In genomic region chr2:145753966-145754365, GRCh38 we compare ENCODE assay signal across 1 cellular context.
TF ChIP-seq lines count a peak whose summit lies in the region.

No MANE protein-coding gene starts in this region.

TF ChIP-seq in IMR-90, 13 proteins besides CTCF, POLR2A, EP300 and RAD21:
- no peak for TF ChIP-seq NFE2L2 (IDR thresholded peaks at IDR 0.05; ENCODE audit: low read depth, low read length)
- no peak for TF ChIP-seq RFX5 (IDR thresholded peaks at IDR 0.05; ENCODE audit: low read depth, low read length)
- TF ChIP-seq, protein P1, sequence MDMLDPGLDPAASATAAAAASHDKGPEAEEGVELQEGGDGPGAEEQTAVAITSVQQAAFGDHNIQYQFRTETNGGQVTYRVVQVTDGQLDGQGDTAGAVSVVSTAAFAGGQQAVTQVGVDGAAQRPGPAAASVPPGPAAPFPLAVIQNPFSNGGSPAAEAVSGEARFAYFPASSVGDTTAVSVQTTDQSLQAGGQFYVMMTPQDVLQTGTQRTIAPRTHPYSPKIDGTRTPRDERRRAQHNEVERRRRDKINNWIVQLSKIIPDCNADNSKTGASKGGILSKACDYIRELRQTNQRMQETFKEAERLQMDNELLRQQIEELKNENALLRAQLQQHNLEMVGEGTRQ (IDR thresholded peaks at IDR 0.05; ENCODE audit: low read depth, low read length): no peak
- TF ChIP-seq MAZ (IDR thresholded peaks at IDR 0.05; ENCODE audit: borderline replicate concordance, low read depth, low read length): no peak
- TF ChIP-seq SMC3 (IDR thresholded peaks at IDR 0.05; ENCODE audit: low read depth, low read length): no peak
- TF ChIP-seq FOS (IDR thresholded peaks at IDR 0.05; ENCODE audit: low read depth, low read length): no peak
- no peak for TF ChIP-seq CEBPB (IDR thresholded peaks at IDR 0.05; ENCODE audit: low read depth, low read length)
- TF ChIP-seq MAFK (IDR thresholded peaks at IDR 0.05; ENCODE audit: low read depth, low read length): no peak
- no peak for TF ChIP-seq BHLHE40 (IDR thresholded peaks at IDR 0.05; ENCODE audit: low read depth, low read length)
- no peak for TF ChIP-seq RCOR1 (IDR thresholded peaks at IDR 0.05; ENCODE audit: insufficient replicate concordance, low read length)
